In the genomic region with DNA sequence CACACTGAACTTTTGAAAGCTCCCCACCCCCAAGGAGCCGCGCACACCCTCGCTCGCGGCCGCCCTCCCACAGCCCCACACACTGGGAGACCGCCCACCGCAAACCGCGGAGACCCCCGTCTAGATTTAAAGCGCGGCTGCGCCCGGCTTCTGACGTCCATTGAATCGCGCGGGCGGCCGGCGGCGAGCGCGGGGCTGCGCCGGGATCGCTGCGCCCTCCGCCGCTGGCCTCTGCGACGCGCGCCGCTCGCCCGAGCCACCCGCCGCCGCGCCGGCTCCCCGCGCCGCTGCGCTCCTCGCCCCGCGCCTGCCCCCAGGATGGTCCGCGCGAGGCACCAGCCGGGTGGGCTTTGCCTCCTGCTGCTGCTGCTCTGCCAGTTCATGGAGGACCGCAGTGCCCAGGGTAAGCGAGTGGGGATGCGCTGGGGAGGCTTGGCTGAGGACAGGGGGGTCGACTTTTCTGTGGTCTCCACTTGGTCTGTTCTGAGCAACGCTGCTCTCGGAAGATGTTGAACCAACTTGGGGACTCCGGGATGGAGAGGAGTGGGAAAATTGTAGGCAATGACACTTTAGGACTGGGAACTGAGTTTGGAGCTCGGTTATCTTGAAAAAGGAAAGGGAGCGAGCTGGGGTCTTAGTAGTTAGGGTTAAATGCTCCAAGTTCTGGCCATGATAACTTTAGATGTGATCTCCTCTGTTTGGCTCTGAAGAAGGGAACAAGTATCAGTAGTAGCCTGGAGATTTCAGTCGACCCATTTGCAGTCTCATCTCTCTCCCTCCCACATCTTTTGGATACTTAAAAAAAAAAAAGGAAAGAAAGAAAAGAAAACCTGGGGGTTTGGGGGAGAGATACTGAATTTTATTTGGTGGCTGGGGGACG, we compare ENCODE assay signal across 8 cellular contexts. TPM values are rescaled to one million over a fixed set of nuclear protein-coding genes. Genes with fewer than 3 reads are reported as not detected.
A peak's percentile ranks its signal among the peaks of the same experiment; 100 is the strongest.
DNase-seq lines count a peak whose midpoint lies in the region; ATAC-seq and TF ChIP-seq lines count a peak whose summit lies in the region.

TSS of gene FST (plus strand) at position 156 of the 880 bp plus-strand sequence. CDS start at position 319, 163 bp downstream.

- CTCF ChIA-PET in activated CD4-positive, alpha-beta T cell treated with anti-CD3 and anti-CD28 coated beads, Interleukin-2, amount 10 ng/mL, durations not matched to agents 7 days and 5 days (lab: Charles Lee): interaction anchor here (0.6 kb wide), 1 partner anchor 409 kb away, joined by 3 read pairs; no protein-coding TSS in a partner anchor

- peak within 1 kb of the TSS; percentile 55 for H3K27ac Mint-ChIP-seq in activated CD4-positive, alpha-beta T cell treated with anti-CD3 and anti-CD28 coated beads, Interleukin-2, amount 10 ng/mL, durations not matched to agents 7 days and 5 days
- peak within 1 kb of the TSS; percentile 50 for H3K27ac Mint-ChIP-seq in endothelial cell (ENCODE audit: unreplicated experiment)

- H3K36me3 ChIP-seq in muscle layer of colon (ENCODE audit: insufficient read depth, low read length): peaks cover 14% of the 10 kb centered on the region

- H3K4me3 ChIP-seq in muscle layer of colon (ENCODE audit: low read depth in 1 of 2, low read length in 2 of 2): peak within 1 kb of the TSS; percentile 83 to 95

- no peak for DNase-seq in activated CD4-positive, alpha-beta T cell treated with anti-CD3 and anti-CD28 coated beads, Interleukin-2, amount 10 ng/mL, durations not matched to agents 7 days and 5 days
- DNase-seq in activated CD4-positive, alpha-beta T cell treated with anti-CD3 and anti-CD28 coated beads for 4 hours: no peak
- DNase-seq in endothelial cell (ENCODE audit: low spot score): peak; percentile 45
- DNase-seq in SHP77 treated with DMSO at 0.1 percent for 48 hours (lab: John Stamatoyannopoulos, UW): no peak
- DNase-seq in NCI-H1694 treated with DMSO at 0.1 percent for 48 hours (lab: John Stamatoyannopoulos, UW): no peak

- no peaks in the 10 kb centered on the region for H3K9me3 ChIP-seq in muscle layer of colon (ENCODE audit: low read length)

- H3K4me3 Mint-ChIP-seq in activated CD4-positive, alpha-beta T cell treated with anti-CD3 and anti-CD28 coated beads, Interleukin-2, amount 10 ng/mL, durations not matched to agents 7 days and 5 days: peak within 1 kb of the TSS; percentile 74
- peak within 1 kb of the TSS; percentile 95 for H3K4me3 Mint-ChIP-seq in endothelial cell (ENCODE audit: unreplicated experiment)

- peaks cover 74% of the 10 kb centered on the region for H3K27me3 Mint-ChIP-seq in activated CD4-positive, alpha-beta T cell treated with anti-CD3 and anti-CD28 coated beads, Interleukin-2, amount 10 ng/mL, durations not matched to agents 7 days and 5 days
- H3K27me3 Mint-ChIP-seq in endothelial cell (ENCODE audit: unreplicated experiment): peaks cover 21% of the 10 kb centered on the region

- no peak for TF ChIP-seq CTCF in endothelial cell (IDR thresholded peaks at IDR 0.05; ENCODE audit: unreplicated experiment)

- peaks cover 6% of the 10 kb centered on the region for H3K36me3 Mint-ChIP-seq in activated CD4-positive, alpha-beta T cell treated with anti-CD3 and anti-CD28 coated beads, Interleukin-2, amount 10 ng/mL, durations not matched to agents 7 days and 5 days (ENCODE audit: low read depth)
- peaks cover 9% of the 10 kb centered on the region for H3K36me3 Mint-ChIP-seq in endothelial cell (ENCODE audit: low read depth, unreplicated experiment)

- H3K4me1 ChIP-seq in muscle layer of colon (ENCODE audit: insufficient read depth, low read length): peaks cover 11% of the 10 kb centered on the region

- POLR2A ChIA-PET in activated CD4-positive, alpha-beta T cell treated with anti-CD3 and anti-CD28 coated beads, Interleukin-2, amount 10 ng/mL, durations not matched to agents 7 days and 5 days (lab: Charles Lee): interaction anchor here (0.5 to 0.7 kb wide), 2 partner anchors 286 to 1190 kb away, joined by 3 to 8 read pairs; no protein-coding TSS in a partner anchor

- H3K27ac ChIP-seq in muscle layer of colon (ENCODE audit: low read depth, low read length): peak within 1 kb of the TSS; percentile 85

- peaks cover 37% of the 10 kb centered on the region for H3K4me1 Mint-ChIP-seq in activated CD4-positive, alpha-beta T cell treated with anti-CD3 and anti-CD28 coated beads, Interleukin-2, amount 10 ng/mL, durations not matched to agents 7 days and 5 days
- peaks cover 13% of the 10 kb centered on the region for H3K4me1 Mint-ChIP-seq in endothelial cell (ENCODE audit: unreplicated experiment)

- H3K9ac ChIP-seq in muscle layer of colon (ENCODE audit: low read length): peak within 1 kb of the TSS; percentile 81

- peak; percentile 9 for ATAC-seq in SK-N-SH treated with all-trans-retinoic acid at 6 μM for 48 hours
- no peak for ATAC-seq in GM19467 (IDR thresholded peaks at IDR 0.05; ENCODE audit: unreplicated experiment)

- H3K27me3 ChIP-seq in muscle layer of colon (ENCODE audit: control insufficient read depth in 1 of 2, insufficient read depth in 2 of 2, low read length in 2 of 2): no peaks in the 10 kb centered on the region

- H3K9me3 Mint-ChIP-seq in activated CD4-positive, alpha-beta T cell treated with anti-CD3 and anti-CD28 coated beads, Interleukin-2, amount 10 ng/mL, durations not matched to agents 7 days and 5 days: no peaks in the 10 kb centered on the region
- no peaks in the 10 kb centered on the region for H3K9me3 Mint-ChIP-seq in endothelial cell (ENCODE audit: unreplicated experiment)

TF ChIP-seq in SK-N-SH treated with all-trans-retinoic acid at 6 μM for 48 hours, 23 proteins besides CTCF, POLR2A, EP300 and RAD21 (continues in another document):
- TF ChIP-seq ZNF70 (CRISPR knock-in tag; IDR thresholded peaks at IDR 0.05) (no peak), OSR1 (CRISPR knock-in tag; IDR thresholded peaks at IDR 0.05) (no peak), BACH2 (CRISPR knock-in tag; IDR thresholded peaks at IDR 0.05; ENCODE audit: borderline replicate concordance) (no peak), ZNF8 (CRISPR knock-in tag; IDR thresholded peaks at IDR 0.05) (no peak), TOX (CRISPR knock-in tag; IDR thresholded peaks at IDR 0.05; ENCODE audit: borderline replicate concordance) (no peak), SNAI2 (CRISPR knock-in tag; IDR thresholded peaks at IDR 0.05) (no peak), ZNF565 (CRISPR knock-in tag; conservative IDR thresholded peaks at IDR 0.05; ENCODE audit: low read depth) (no peak), ISL1 (CRISPR knock-in tag; IDR thresholded peaks at IDR 0.05) (no peak), TCF4 (CRISPR knock-in tag; IDR thresholded peaks at IDR 0.05; ENCODE audit: borderline replicate concordance) (no peak), ARNTL (CRISPR knock-in tag; IDR thresholded peaks at IDR 0.05; ENCODE audit: borderline replicate concordance, low read depth) (no peak)
- TF ChIP-seq, protein P1, sequence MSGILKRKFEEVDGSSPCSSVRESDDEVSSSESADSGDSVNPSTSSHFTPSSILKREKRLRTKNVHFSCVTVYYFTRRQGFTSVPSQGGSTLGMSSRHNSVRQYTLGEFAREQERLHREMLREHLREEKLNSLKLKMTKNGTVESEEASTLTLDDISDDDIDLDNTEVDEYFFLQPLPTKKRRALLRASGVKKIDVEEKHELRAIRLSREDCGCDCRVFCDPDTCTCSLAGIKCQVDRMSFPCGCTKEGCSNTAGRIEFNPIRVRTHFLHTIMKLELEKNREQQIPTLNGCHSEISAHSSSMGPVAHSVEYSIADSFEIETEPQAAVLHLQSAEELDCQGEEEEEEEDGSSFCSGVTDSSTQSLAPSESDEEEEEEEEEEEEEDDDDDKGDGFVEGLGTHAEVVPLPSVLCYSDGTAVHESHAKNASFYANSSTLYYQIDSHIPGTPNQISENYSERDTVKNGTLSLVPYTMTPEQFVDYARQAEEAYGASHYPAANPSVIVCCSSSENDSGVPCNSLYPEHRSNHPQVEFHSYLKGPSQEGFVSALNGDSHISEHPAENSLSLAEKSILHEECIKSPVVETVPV (CRISPR knock-in tag; IDR thresholded peaks at IDR 0.05): no peak
- TF ChIP-seq, protein P2, sequence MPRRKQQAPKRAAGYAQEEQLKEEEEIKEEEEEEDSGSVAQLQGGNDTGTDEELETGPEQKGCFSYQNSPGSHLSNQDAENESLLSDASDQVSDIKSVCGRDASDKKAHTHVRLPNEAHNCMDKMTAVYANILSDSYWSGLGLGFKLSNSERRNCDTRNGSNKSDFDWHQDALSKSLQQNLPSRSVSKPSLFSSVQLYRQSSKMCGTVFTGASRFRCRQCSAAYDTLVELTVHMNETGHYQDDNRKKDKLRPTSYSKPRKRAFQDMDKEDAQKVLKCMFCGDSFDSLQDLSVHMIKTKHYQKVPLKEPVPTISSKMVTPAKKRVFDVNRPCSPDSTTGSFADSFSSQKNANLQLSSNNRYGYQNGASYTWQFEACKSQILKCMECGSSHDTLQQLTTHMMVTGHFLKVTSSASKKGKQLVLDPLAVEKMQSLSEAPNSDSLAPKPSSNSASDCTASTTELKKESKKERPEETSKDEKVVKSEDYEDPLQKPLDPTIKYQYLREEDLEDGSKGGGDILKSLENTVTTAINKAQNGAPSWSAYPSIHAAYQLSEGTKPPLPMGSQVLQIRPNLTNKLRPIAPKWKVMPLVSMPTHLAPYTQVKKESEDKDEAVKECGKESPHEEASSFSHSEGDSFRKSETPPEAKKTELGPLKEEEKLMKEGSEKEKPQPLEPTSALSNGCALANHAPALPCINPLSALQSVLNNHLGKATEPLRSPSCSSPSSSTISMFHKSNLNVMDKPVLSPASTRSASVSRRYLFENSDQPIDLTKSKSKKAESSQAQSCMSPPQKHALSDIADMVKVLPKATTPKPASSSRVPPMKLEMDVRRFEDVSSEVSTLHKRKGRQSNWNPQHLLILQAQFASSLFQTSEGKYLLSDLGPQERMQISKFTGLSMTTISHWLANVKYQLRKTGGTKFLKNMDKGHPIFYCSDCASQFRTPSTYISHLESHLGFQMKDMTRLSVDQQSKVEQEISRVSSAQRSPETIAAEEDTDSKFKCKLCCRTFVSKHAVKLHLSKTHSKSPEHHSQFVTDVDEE (CRISPR knock-in tag; IDR thresholded peaks at IDR 0.05): no peak

RNA-seq across cellular contexts. Expression of gene FST, which starts in this region (rescaled TPM):
- not detected for total RNA-seq in activated CD4-positive, alpha-beta T cell treated with anti-CD3 and anti-CD28 coated beads, Interleukin-2, amount 10 ng/mL, durations not matched to agents 7 days and 5 days
- total RNA-seq in endothelial cell (ENCODE audit: unreplicated experiment): 3.3 TPM
